Comparison of ENCODE assay signal across 1 cellular context in the genomic region with DNA sequence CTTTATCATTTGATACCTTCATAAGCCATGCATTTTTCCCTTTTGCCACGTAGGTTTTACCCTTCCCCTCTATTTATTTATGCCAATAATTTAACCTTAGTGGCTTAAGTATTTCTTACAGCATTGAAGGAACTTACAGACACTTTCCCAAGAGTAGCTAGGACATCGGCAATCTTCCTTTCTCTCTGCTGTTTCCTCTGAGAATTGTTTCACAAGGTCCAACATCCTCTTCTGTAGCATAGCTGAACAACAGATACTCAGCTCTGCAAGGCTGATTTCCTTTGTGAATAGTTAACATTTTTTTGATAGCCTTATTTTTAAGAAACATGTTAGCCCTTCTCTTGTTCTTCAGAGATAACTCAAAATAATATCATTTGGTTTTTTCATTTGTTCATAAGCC.
TF ChIP-seq lines count a peak whose summit lies in the region.

No MANE protein-coding gene starts in this region.

TF ChIP-seq in HepG2, 621 proteins besides CTCF, POLR2A, EP300 and RAD21:
- TF ChIP-seq MBD4 (IDR thresholded peaks at IDR 0.05; ENCODE audit: borderline replicate concordance, low read length) (no peak), AKAP8 (CRISPR knock-in tag; IDR thresholded peaks at IDR 0.05) (no peak), YEATS4 (CRISPR knock-in tag; IDR thresholded peaks at IDR 0.05; ENCODE audit: borderline replicate concordance) (no peak), ZNF3 (CRISPR knock-in tag; IDR thresholded peaks at IDR 0.05) (no peak), ARID2 (CRISPR knock-in tag; IDR thresholded peaks at IDR 0.05; ENCODE audit: borderline replicate concordance) (no peak), ZNF296 (CRISPR knock-in tag; conservative IDR thresholded peaks at IDR 0.05) (no peak), ZFP37 (CRISPR knock-in tag; IDR thresholded peaks at IDR 0.05; ENCODE audit: borderline replicate concordance) (no peak), ZSCAN29 (CRISPR knock-in tag; conservative IDR thresholded peaks at IDR 0.05) (no peak), NFKBIZ (CRISPR knock-in tag; IDR thresholded peaks at IDR 0.05) (no peak), ZNF234 (CRISPR knock-in tag; conservative IDR thresholded peaks at IDR 0.05) (no peak), SRSF9 (IDR thresholded peaks at IDR 0.05; ENCODE audit: borderline replicate concordance, insufficient read depth, low read depth, low read length, poor library complexity, severe bottlenecking) (no peak), SNAI1 (CRISPR knock-in tag; IDR thresholded peaks at IDR 0.05; ENCODE audit: borderline replicate concordance) (no peak)
- TF ChIP-seq, protein P1, sequence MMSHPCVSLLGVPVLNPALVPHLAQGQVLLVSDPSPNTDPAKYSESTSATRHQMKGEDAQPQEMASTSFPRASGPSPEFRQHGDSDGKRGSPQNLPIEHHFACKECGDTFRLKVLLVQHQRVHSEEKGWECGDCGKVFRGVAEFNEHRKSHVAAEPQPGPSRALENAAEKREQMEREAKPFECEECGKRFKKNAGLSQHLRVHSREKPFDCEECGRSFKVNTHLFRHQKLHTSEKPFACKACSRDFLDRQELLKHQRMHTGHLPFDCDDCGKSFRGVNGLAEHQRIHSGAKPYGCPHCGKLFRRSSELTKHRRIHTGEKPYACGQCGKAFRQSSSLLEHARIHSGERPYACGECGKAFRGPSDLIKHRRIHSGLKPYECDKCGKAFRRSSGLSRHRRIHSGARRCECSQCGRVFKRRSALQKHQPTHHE (CRISPR knock-in tag; IDR thresholded peaks at IDR 0.05; ENCODE audit: borderline replicate concordance): no peak
- TF ChIP-seq, protein P2, sequence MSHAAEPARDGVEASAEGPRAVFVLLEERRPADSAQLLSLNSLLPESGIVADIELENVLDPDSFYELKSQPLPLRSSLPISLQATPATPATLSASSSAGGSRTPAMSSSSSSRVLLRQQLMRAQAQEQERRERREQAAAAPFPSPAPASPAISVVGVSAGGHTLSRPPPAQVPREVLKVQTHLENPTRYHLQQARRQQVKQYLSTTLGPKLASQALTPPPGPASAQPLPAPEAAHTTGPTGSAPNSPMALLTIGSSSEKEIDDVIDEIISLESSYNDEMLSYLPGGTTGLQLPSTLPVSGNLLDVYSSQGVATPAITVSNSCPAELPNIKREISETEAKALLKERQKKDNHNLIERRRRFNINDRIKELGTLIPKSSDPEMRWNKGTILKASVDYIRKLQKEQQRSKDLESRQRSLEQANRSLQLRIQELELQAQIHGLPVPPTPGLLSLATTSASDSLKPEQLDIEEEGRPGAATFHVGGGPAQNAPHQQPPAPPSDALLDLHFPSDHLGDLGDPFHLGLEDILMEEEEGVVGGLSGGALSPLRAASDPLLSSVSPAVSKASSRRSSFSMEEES (CRISPR knock-in tag; IDR thresholded peaks at IDR 0.05): no peak
- TF ChIP-seq, protein P3, sequence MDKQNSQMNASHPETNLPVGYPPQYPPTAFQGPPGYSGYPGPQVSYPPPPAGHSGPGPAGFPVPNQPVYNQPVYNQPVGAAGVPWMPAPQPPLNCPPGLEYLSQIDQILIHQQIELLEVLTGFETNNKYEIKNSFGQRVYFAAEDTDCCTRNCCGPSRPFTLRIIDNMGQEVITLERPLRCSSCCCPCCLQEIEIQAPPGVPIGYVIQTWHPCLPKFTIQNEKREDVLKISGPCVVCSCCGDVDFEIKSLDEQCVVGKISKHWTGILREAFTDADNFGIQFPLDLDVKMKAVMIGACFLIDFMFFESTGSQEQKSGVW (CRISPR knock-in tag; IDR thresholded peaks at IDR 0.05; ENCODE audit: borderline replicate concordance): no peak
- TF ChIP-seq, protein P4, sequence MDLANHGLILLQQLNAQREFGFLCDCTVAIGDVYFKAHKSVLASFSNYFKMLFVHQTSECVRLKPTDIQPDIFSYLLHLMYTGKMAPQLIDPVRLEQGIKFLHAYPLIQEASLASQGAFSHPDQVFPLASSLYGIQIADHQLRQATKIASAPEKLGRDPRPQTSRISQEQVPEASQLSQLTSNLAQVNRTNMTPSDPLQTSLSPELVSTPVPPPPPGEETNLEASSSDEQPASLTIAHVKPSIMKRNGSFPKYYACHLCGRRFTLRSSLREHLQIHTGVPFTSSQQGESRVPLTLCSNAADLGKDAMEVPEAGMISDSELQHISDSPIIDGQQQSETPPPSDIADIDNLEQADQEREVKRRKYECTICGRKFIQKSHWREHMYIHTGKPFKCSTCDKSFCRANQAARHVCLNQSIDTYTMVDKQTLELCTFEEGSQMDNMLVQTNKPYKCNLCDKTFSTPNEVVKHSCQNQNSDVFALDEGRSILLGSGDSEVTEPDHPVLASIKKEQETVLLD (CRISPR knock-in tag; IDR thresholded peaks at IDR 0.05; ENCODE audit: low read depth): no peak
- TF ChIP-seq, protein P5, sequence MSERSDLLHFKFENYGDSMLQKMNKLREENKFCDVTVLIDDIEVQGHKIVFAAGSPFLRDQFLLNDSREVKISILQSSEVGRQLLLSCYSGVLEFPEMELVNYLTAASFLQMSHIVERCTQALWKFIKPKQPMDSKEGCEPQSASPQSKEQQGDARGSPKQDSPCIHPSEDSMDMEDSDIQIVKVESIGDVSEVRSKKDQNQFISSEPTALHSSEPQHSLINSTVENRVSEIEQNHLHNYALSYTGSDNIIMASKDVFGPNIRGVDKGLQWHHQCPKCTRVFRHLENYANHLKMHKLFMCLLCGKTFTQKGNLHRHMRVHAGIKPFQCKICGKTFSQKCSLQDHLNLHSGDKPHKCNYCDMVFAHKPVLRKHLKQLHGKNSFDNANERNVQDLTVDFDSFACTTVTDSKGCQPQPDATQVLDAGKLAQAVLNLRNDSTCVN (CRISPR knock-in tag; IDR thresholded peaks at IDR 0.05; ENCODE audit: borderline replicate concordance): no peak
- TF ChIP-seq, protein P6, sequence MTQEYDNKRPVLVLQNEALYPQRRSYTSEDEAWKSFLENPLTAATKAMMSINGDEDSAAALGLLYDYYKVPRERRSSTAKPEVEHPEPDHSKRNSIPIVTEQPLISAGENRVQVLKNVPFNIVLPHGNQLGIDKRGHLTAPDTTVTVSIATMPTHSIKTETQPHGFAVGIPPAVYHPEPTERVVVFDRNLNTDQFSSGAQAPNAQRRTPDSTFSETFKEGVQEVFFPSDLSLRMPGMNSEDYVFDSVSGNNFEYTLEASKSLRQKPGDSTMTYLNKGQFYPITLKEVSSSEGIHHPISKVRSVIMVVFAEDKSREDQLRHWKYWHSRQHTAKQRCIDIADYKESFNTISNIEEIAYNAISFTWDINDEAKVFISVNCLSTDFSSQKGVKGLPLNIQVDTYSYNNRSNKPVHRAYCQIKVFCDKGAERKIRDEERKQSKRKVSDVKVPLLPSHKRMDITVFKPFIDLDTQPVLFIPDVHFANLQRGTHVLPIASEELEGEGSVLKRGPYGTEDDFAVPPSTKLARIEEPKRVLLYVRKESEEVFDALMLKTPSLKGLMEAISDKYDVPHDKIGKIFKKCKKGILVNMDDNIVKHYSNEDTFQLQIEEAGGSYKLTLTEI (CRISPR knock-in tag; conservative IDR thresholded peaks at IDR 0.05): no peak
- TF ChIP-seq, protein P7, sequence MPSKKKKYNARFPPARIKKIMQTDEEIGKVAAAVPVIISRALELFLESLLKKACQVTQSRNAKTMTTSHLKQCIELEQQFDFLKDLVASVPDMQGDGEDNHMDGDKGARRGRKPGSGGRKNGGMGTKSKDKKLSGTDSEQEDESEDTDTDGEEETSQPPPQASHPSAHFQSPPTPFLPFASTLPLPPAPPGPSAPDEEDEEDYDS (CRISPR knock-in tag; IDR thresholded peaks at IDR 0.05): no peak
- TF ChIP-seq, protein P8, sequence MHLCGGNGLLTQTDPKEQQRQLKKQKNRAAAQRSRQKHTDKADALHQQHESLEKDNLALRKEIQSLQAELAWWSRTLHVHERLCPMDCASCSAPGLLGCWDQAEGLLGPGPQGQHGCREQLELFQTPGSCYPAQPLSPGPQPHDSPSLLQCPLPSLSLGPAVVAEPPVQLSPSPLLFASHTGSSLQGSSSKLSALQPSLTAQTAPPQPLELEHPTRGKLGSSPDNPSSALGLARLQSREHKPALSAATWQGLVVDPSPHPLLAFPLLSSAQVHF (CRISPR knock-in tag; IDR thresholded peaks at IDR 0.05): no peak
